Comparison of ENCODE assay signal across 23 cellular contexts in the genomic region with DNA sequence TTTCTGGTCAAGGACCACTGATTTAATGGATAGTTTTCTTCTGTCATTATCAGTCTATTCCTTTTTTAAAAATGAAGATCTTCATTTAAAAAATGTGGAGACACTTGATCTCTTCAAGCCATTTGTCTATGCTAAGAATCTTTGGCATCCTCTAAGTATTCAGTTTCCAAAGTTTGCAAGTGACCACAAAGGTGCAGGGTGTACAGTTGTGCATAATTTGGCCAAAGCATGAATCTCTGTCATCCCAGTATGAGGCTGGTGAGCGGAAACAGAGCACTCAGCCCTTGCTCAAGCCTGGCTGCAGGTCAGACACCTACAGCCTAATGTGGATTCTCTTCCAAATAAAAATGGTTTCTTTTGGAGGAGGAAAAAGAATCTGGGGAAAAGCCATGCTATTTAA.
"Had no signal": no experiment of that assay in that cellular context is flagged by ENCODE, and none has a peak within 500 bp of the region (broad histone marks: within the 10 kb centered on the region; RNA-seq: fewer than 3 reads in every experiment).

No MANE protein-coding gene starts in this region.

- H3K36me3 ChIP-seq: ovary had no signal

- H3K27me3 ChIP-seq: neural progenitor cell, ovary, right lobe of liver, stomach, thyroid gland, tibial nerve, upper lobe of left lung, vagina had no signal

- H3K27ac ChIP-seq: neural progenitor cell, ovary, parathyroid adenoma, psoas muscle, right lobe of liver, stomach, thoracic aorta, thyroid gland, tibial nerve, upper lobe of left lung, vagina had no signal

- H3K9ac ChIP-seq: neural progenitor cell, parathyroid adenoma had no signal

- H3K4me3 ChIP-seq: neural progenitor cell, ovary, psoas muscle, right lobe of liver, stomach, thoracic aorta, thyroid gland, tibial nerve, upper lobe of left lung, vagina had no signal

- DNase-seq: natural killer cell; occipital lobe; ovary; posterior cingulate gyrus; psoas muscle; right cardiac atrium; right lobe of liver; small intestine; stimulated activated CD4-positive, alpha-beta T cell treated with anti-CD3 and anti-CD28 coated beads, Interleukin-15, amount 100 ng/mL, for 24 hours; stimulated activated CD4-positive, alpha-beta T cell treated with anti-CD3 and anti-CD28 coated beads, Interleukin-2, amount 100 ng/mL, for 24 hours; stimulated activated CD4-positive, alpha-beta T cell treated with anti-CD3 and anti-CD28 coated beads, Interleukin-2, amount 100 ng/mL, for 48 hours; stimulated activated CD4-positive, alpha-beta T cell treated with anti-CD3 and anti-CD28 coated beads, Interleukin-4, amount 100 ng/mL, for 24 hours; stimulated activated naive B cell treated with anti-CD40 and anti-IgM and Interleukin-4, amounts not matched to agents 10 μg/mL and 1 μg/mL and 100 μg/mL, for 72 hours; stimulated activated naive CD4-positive, alpha-beta T cell treated with Interleukin-2 at 50 U/mL for 16 hours; stomach; thyroid gland; upper lobe of left lung had no signal

- H3K9me3 ChIP-seq: ovary, psoas muscle, right lobe of liver, stomach, thoracic aorta, thyroid gland, tibial nerve, upper lobe of left lung, vagina had no signal

- H3K4me2 ChIP-seq: neural progenitor cell had no signal

- H2AFZ ChIP-seq: neural progenitor cell, parathyroid adenoma had no signal

- ATAC-seq: natural killer cell; psoas muscle; right cardiac atrium; right lobe of liver; stimulated activated effector memory CD8-positive, alpha-beta T cell treated with anti-CD3 and anti-CD28 coated beads, Interleukin-12 subunit alpha, Interleukin-12 subunit beta, amount 100 ng/mL, for 72 hours; stimulated activated naive B cell treated with anti-CD40 and anti-IgM and Interleukin-4, amounts not matched to agents 10 μg/mL and 1 μg/mL and 100 μg/mL, for 72 hours had no signal

- H3K4me1 ChIP-seq: parathyroid adenoma, psoas muscle, stomach, thyroid gland, tibial nerve, upper lobe of left lung, vagina had no signal
